In the genomic region with DNA sequence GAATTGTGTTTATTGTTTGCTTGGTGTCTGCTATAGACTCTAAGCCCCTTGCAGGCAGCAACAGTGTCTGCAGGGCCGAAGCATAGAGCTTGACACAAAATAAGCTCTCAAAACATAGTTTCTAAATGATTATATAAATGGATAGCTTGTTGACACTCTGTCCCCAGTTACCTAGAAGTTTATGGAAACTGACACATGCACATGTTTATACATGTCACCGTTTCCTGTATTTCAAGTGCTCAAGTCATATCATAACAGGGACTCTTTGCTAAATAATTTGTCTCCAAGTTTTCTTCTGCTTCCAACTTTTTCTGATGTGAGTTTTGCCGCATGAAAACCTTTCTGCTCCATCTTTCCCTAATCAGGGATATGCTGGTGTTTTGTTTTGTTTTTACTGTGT, we compare ENCODE assay signal across 23 cellular contexts. TPM values are rescaled to one million over a fixed set of nuclear protein-coding genes. Genes with fewer than 3 reads are reported as not detected.
DNase-seq lines count a peak whose midpoint lies in the region; ATAC-seq and TF ChIP-seq lines count a peak whose summit lies in the region.
"Had no signal": no experiment of that assay in that cellular context is flagged by ENCODE, and none has a peak within 500 bp of the region (broad histone marks: within the 10 kb centered on the region; RNA-seq: fewer than 3 reads in every experiment).

No MANE protein-coding gene starts in this region.

- no peak overlapping the region for H3K4me3 Mint-ChIP-seq in MCF 10A (ENCODE audit: unreplicated experiment)
- no peak overlapping the region for H3K4me3 Mint-ChIP-seq in activated T-helper 1 cell treated with anti-CD3 and anti-CD28 coated beads, Interleukin-12 subunit alpha, Interleukin-12 subunit beta, Interleukin-2, Interleukin-4 antibody, amounts not matched to agents 30 ng/mL and 10 ng/mL and 1 ng/mL, durations not matched to agents 14 hours and 24 hours and 36 hours
- H3K4me3 Mint-ChIP-seq: CD4-positive, alpha-beta memory T cell; GM23338; H9 had no signal

- no peaks in the 10 kb centered on the region for H3K4me1 Mint-ChIP-seq in MCF 10A (ENCODE audit: insufficient read depth, unreplicated experiment)
- peaks cover 59% of the 10 kb centered on the region for H3K4me1 Mint-ChIP-seq in activated T-helper 1 cell treated with anti-CD3 and anti-CD28 coated beads, Interleukin-12 subunit alpha, Interleukin-12 subunit beta, Interleukin-2, Interleukin-4 antibody, amounts not matched to agents 30 ng/mL and 10 ng/mL and 1 ng/mL, durations not matched to agents 14 hours and 24 hours and 36 hours (ENCODE audit: low read depth)
- H3K4me1 Mint-ChIP-seq: CD4-positive, alpha-beta memory T cell had no signal

- no peaks in the 10 kb centered on the region for H3K27me3 ChIP-seq in mammary epithelial cell (ENCODE audit: insufficient read depth, low read length)

- dilution Hi-C loops in mammary epithelial cell (cut with HindIII; ENCODE audit: low sequenced_read_pairs), result no loop called here

- BruUV-seq in mammary epithelial cell (replicated peaks; lab: Mats Ljungman, UMichigan) (no TSS peak), MCF 10A (replicated peaks; lab: Mats Ljungman, UMichigan) (no TSS peak)

- CTCF ChIA-PET in mammary epithelial cell (lab: Charles Lee; ENCODE audit: low non-redundant PET), result no interaction called here
- CTCF ChIA-PET in MCF 10A (lab: Yijun Ruan, JAX), result interaction anchor here (0.6 kb wide), 1 partner anchor 15 kb away, joined by 3 read pairs; no protein-coding TSS in a partner anchor

- ATAC-seq in GM18517 (IDR thresholded peaks at IDR 0.05; ENCODE audit: unreplicated experiment), result no peak
- ATAC-seq in SK-N-SH treated with all-trans-retinoic acid at 6 μM for 48 hours, result no peak
- ATAC-seq: GM23338, HCT116 had no signal

- H3K4me1 ChIP-seq in mammary epithelial cell (ENCODE audit: insufficient read depth, low read length), result no peaks in the 10 kb centered on the region

- H3K4me3 ChIP-seq in mammary epithelial cell (replicated peaks in 1 of 3; ENCODE audit: insufficient read depth in 1 of 3, low read depth in 2 of 3, low read length in 3 of 3), result no peak overlapping the region
- no peak overlapping the region for H3K4me3 ChIP-seq in epithelial cell of esophagus (ENCODE audit: low read length)
- H3K4me3 ChIP-seq: GM23338 had no signal

- 55% methylated on average over 3 of the region's 3 CpGs for WGBS in mammary epithelial cell (ENCODE audit: low coverage, missing lambda C conversion rate)

- POLR2A ChIA-PET in MCF 10A (lab: Yijun Ruan, JAX), result interaction anchor here (0.6 to 1.7 kb wide), 3 partner anchors 10 to 572 kb away, joined by 3 to 4 read pairs (median 3); no protein-coding TSS in a partner anchor

- H3K79me2 ChIP-seq in mammary epithelial cell (ENCODE audit: insufficient read depth, low read length), result no peaks in the 10 kb centered on the region

- no peaks in the 10 kb centered on the region for H3K36me3 ChIP-seq in mammary epithelial cell (ENCODE audit: insufficient read depth, low read length)

- intact Hi-C loops in mammary epithelial cell (cut with micrococcal nuclease) (no loop called here), MCF 10A (cut with micrococcal nuclease) (no loop called here)
- intact Hi-C loops in activated T-helper 1 cell treated with anti-CD3 and anti-CD28 coated beads, Interleukin-12 subunit alpha, Interleukin-12 subunit beta, Interleukin-2, Interleukin-4 antibody, amounts not matched to agents 30 ng/mL and 10 ng/mL and 1 ng/mL, durations not matched to agents 14 hours and 24 hours and 36 hours (cut with micrococcal nuclease), result no loop called here

- no peak overlapping the region for H3K27ac ChIP-seq in mammary epithelial cell (ENCODE audit: insufficient read depth, low read depth, low read length)

- H3K9ac ChIP-seq in mammary epithelial cell (ENCODE audit: insufficient read depth, low read length), result no peak overlapping the region

- peak overlapping the region; percentile 13 for H2AFZ ChIP-seq in mammary epithelial cell (ENCODE audit: low read depth, low read length)
- H2AFZ ChIP-seq: GM23338 had no signal

- H3K4me2 ChIP-seq in mammary epithelial cell (ENCODE audit: insufficient read depth, low read depth, low read length), result no peak overlapping the region
- H3K4me2 ChIP-seq: GM23338 had no signal

- no peaks in the 10 kb centered on the region for H3K36me3 Mint-ChIP-seq in MCF 10A (ENCODE audit: insufficient read depth, unreplicated experiment)
- H3K36me3 Mint-ChIP-seq in activated T-helper 1 cell treated with anti-CD3 and anti-CD28 coated beads, Interleukin-12 subunit alpha, Interleukin-12 subunit beta, Interleukin-2, Interleukin-4 antibody, amounts not matched to agents 30 ng/mL and 10 ng/mL and 1 ng/mL, durations not matched to agents 14 hours and 24 hours and 36 hours (ENCODE audit: low read depth), result peaks cover 12% of the 10 kb centered on the region

- no peaks in the 10 kb centered on the region for H4K20me1 ChIP-seq in mammary epithelial cell (ENCODE audit: insufficient read depth, low read length)

- H3K9me3 ChIP-seq in mammary epithelial cell (replicated peaks; ENCODE audit: insufficient read depth, low read length), result no peaks in the 10 kb centered on the region

- in situ Hi-C loops in mammary epithelial cell (cut with MboI; ENCODE audit: low sequenced_read_pairs in 2 of 2), result no loop called here

- peaks cover 5% of the 10 kb centered on the region for H3K9me3 Mint-ChIP-seq in MCF 10A (ENCODE audit: unreplicated experiment)
- peaks cover 32% of the 10 kb centered on the region for H3K9me3 Mint-ChIP-seq in activated T-helper 1 cell treated with anti-CD3 and anti-CD28 coated beads, Interleukin-12 subunit alpha, Interleukin-12 subunit beta, Interleukin-2, Interleukin-4 antibody, amounts not matched to agents 30 ng/mL and 10 ng/mL and 1 ng/mL, durations not matched to agents 14 hours and 24 hours and 36 hours

- DNase-seq in mammary epithelial cell (peak; percentile 7), MCF 10A (ENCODE audit: unreplicated experiment) (no peak), epithelial cell of esophagus (ENCODE audit: low read depth) (peak; percentile 62), NCI-H146 treated with DMSO at 0.1 percent for 48 hours (lab: John Stamatoyannopoulos, UW; ENCODE audit: unreplicated experiment) (no peak)
- DNase-seq in activated T-helper 1 cell treated with anti-CD3 and anti-CD28 coated beads, Interleukin-12 subunit alpha, Interleukin-12 subunit beta, Interleukin-2, Interleukin-4 antibody, amounts not matched to agents 30 ng/mL and 10 ng/mL and 1 ng/mL, durations not matched to agents 14 hours and 24 hours and 36 hours (ENCODE audit: low spot score), result no peak
- DNase-seq: C1 segment of cervical spinal cord; Calu3; CD4-positive, alpha-beta memory T cell; COR-L47; DMS53; DMS79 treated with DMSO at 0.1 percent for 48 hours; GF-D8; H9 had no signal

- H3K27ac Mint-ChIP-seq in MCF 10A (ENCODE audit: low read depth, unreplicated experiment), result no peak overlapping the region
- H3K27ac Mint-ChIP-seq in activated T-helper 1 cell treated with anti-CD3 and anti-CD28 coated beads, Interleukin-12 subunit alpha, Interleukin-12 subunit beta, Interleukin-2, Interleukin-4 antibody, amounts not matched to agents 30 ng/mL and 10 ng/mL and 1 ng/mL, durations not matched to agents 14 hours and 24 hours and 36 hours, result peak overlapping the region; percentile 25
- H3K27ac Mint-ChIP-seq: CD4-positive, alpha-beta memory T cell; GM23338; H9 had no signal

- H3K27me3 Mint-ChIP-seq in MCF 10A (ENCODE audit: insufficient read depth, unreplicated experiment), result no peaks in the 10 kb centered on the region
- peaks cover 4% of the 10 kb centered on the region for H3K27me3 Mint-ChIP-seq in activated T-helper 1 cell treated with anti-CD3 and anti-CD28 coated beads, Interleukin-12 subunit alpha, Interleukin-12 subunit beta, Interleukin-2, Interleukin-4 antibody, amounts not matched to agents 30 ng/mL and 10 ng/mL and 1 ng/mL, durations not matched to agents 14 hours and 24 hours and 36 hours (ENCODE audit: insufficient read depth)

- no peak for TF ChIP-seq CTCF in mammary epithelial cell (conservative IDR thresholded peaks at IDR 0.05 in 1 of 2, IDR thresholded peaks at IDR 0.05 in 1 of 2; ENCODE audit: extremely low read depth in 1 of 2, insufficient read depth in 1 of 2, low read depth in 1 of 2, low read length in 2 of 2)
- no peak for TF ChIP-seq CTCF in MCF 10A (IDR thresholded peaks at IDR 0.05; ENCODE audit: unreplicated experiment)
- TF ChIP-seq CTCF in epithelial cell of esophagus (IDR thresholded peaks at IDR 0.05; ENCODE audit: insufficient read depth, low read depth, low read length, missing control alignments), result no peak

RNA-seq across cellular contexts. Expression of gene OR6X1, which starts 3.7 kb away (rescaled TPM):
- total RNA-seq in mammary epithelial cell (not detected), MCF 10A (2022) (not detected in 2 replicates)
- not detected for polyA plus RNA-seq in mammary epithelial cell
- not detected for polyA minus RNA-seq in mammary epithelial cell
- not detected in 2 replicates for total RNA-seq in activated T-helper 1 cell treated with anti-CD3 and anti-CD28 coated beads, Interleukin-12 subunit alpha, Interleukin-12 subunit beta, Interleukin-2, Interleukin-4 antibody, amounts not matched to agents 30 ng/mL and 10 ng/mL and 1 ng/mL, durations not matched to agents 14 hours and 24 hours and 36 hours
- total RNA-seq: A172; A673; Calu3; CD4-positive, alpha-beta memory T cell; Daoy; G401; GM23338; H4; H9 had no signal
- polyA plus RNA-seq: BJ; CD4-positive, alpha-beta memory T cell; GM23338 had no signal

RNA-seq across cellular contexts. Expression of gene ZNF202, which starts 16.5 kb away (rescaled TPM):
- total RNA-seq in mammary epithelial cell, result 10 to 100 TPM in 1 of 2 donors, 1 to 10 TPM in 1; 6.7 to 19.3 TPM
- polyA plus RNA-seq in mammary epithelial cell, result 9.3 TPM
- 8.6 TPM for polyA minus RNA-seq in mammary epithelial cell
- 15.6 and 22.1 TPM in 2 replicates for total RNA-seq in MCF 10A (2022)
- total RNA-seq in activated T-helper 1 cell treated with anti-CD3 and anti-CD28 coated beads, Interleukin-12 subunit alpha, Interleukin-12 subunit beta, Interleukin-2, Interleukin-4 antibody, amounts not matched to agents 30 ng/mL and 10 ng/mL and 1 ng/mL, durations not matched to agents 14 hours and 24 hours and 36 hours, result 26.6 and 27.5 TPM in 2 replicates

RNA-seq across cellular contexts. Expression of gene OR6M1, which starts 48.2 kb away (rescaled TPM):
- total RNA-seq in mammary epithelial cell (not detected), MCF 10A (2022) (not detected in 2 replicates)
- polyA plus RNA-seq in mammary epithelial cell, result not detected
- polyA minus RNA-seq in mammary epithelial cell, result not detected
- not detected in 2 replicates for total RNA-seq in activated T-helper 1 cell treated with anti-CD3 and anti-CD28 coated beads, Interleukin-12 subunit alpha, Interleukin-12 subunit beta, Interleukin-2, Interleukin-4 antibody, amounts not matched to agents 30 ng/mL and 10 ng/mL and 1 ng/mL, durations not matched to agents 14 hours and 24 hours and 36 hours
- total RNA-seq: A172; A673; Calu3; CD4-positive, alpha-beta memory T cell; Daoy; G401; GM23338; H4; H9 had no signal
- polyA plus RNA-seq: BJ; CD4-positive, alpha-beta memory T cell; GM23338 had no signal

Comparison
In these comparisons a context has a peak if more than half of its experiments do, and no peak if none do; other contexts are left out.
1. DNase-seq: peak in mammary epithelial cell (single experiment) and epithelial cell of esophagus (single experiment); none in MCF 10A (single experiment), activated T-helper 1 cell treated with anti-CD3 and anti-CD28 coated beads, Interleukin-12 subunit alpha, Interleukin-12 subunit beta, Interleukin-2, Interleukin-4 antibody, amounts not matched to agents 30 ng/mL and 10 ng/mL and 1 ng/mL, durations not matched to agents 14 hours and 24 hours and 36 hours (single experiment) and NCI-H146 treated with DMSO at 0.1 percent for 48 hours (single experiment).